ENCODE assay signal across 8 cellular contexts in genomic region chr2:45935791-45936622, GRCh38.
DNase-seq lines count a peak whose midpoint lies in the region; ATAC-seq and TF ChIP-seq lines count a peak whose summit lies in the region.

No MANE protein-coding gene starts in this region.

- H3K27me3 ChIP-seq in osteoblast (ENCODE audit: insufficient read depth, low read length) (no peaks in the 10 kb centered on the region), uterus (no peaks in the 10 kb centered on the region)

- H3K27ac ChIP-seq in osteoblast (ENCODE audit: low read depth, low read length), result peak overlapping the region; percentile 48
- peak overlapping the region; percentile 49 to 55 for H3K27ac ChIP-seq in uterus

- H3K4me3 ChIP-seq in osteoblast (ENCODE audit: insufficient read depth, low read length), result no peak overlapping the region
- H3K4me3 ChIP-seq in uterus, result no peak overlapping the region

- no peaks in the 10 kb centered on the region for H3K36me3 ChIP-seq in osteoblast (ENCODE audit: insufficient read depth, low read length)
- H3K36me3 ChIP-seq in uterus, result no peaks in the 10 kb centered on the region

- H4K20me1 ChIP-seq in osteoblast (ENCODE audit: insufficient read depth, low read length), result no peaks in the 10 kb centered on the region

- TF ChIP-seq CTCF in osteoblast (IDR thresholded peaks at IDR 0.05; ENCODE audit: extremely low read depth, low read depth, low read length) (peak; percentile 86), uterus (IDR thresholded peaks at IDR 0.05) (peak; percentile 78 to 93 (median 88))

- H3K9me3 ChIP-seq in osteoblast (ENCODE audit: low read depth, low read length) (no peaks in the 10 kb centered on the region), uterus (no peaks in the 10 kb centered on the region)

- H3K4me3 Mint-ChIP-seq in activated T-helper 2 cell treated with anti-CD3 and anti-CD28 coated beads, Interferon-gamma antibody, Interleukin-2, Interleukin-4, amounts not matched to agents 10 μg/mL and 5 μg/mL and 100 μg/mL, durations not matched to agents 14 hours and 24 hours and 36 hours (ENCODE audit: low read depth), result no peak overlapping the region

- no peak overlapping the region for H3K27ac Mint-ChIP-seq in activated T-helper 2 cell treated with anti-CD3 and anti-CD28 coated beads, Interferon-gamma antibody, Interleukin-2, Interleukin-4, amounts not matched to agents 10 μg/mL and 5 μg/mL and 100 μg/mL, durations not matched to agents 14 hours and 24 hours and 36 hours

- peak; percentile 66 for ATAC-seq in GM18511 (IDR thresholded peaks at IDR 0.05; ENCODE audit: unreplicated experiment)

- H3K9me3 Mint-ChIP-seq in activated T-helper 2 cell treated with anti-CD3 and anti-CD28 coated beads, Interferon-gamma antibody, Interleukin-2, Interleukin-4, amounts not matched to agents 10 μg/mL and 5 μg/mL and 100 μg/mL, durations not matched to agents 14 hours and 24 hours and 36 hours, result no peaks in the 10 kb centered on the region

- H3K79me2 ChIP-seq in osteoblast (ENCODE audit: insufficient read depth, low read length), result no peaks in the 10 kb centered on the region

- in situ Hi-C loops in ACHN (cut with HindIII; ENCODE audit: low pct_ligation_motif_present, low pct_unique_long_range_greater_than_20kb, low sequenced_read_pairs), result loop anchor here (25.0 kb wide), 1 partner anchor 299 kb away; no protein-coding TSS in a partner anchor

- DNase-seq in ACHN (peak; percentile 97), LHCN-M2 (ENCODE audit: low read depth) (peak; percentile 98), OCI-M2 (lab: John Stamatoyannopoulos, UW; ENCODE audit: unreplicated experiment) (peak; percentile 1), globus pallidus (ENCODE audit: low spot score) (peak; percentile 73), osteoblast (ENCODE audit: insufficient read length, low spot score, missing footprints) (peak; percentile 93), uterus (peak; percentile 94 to 95)
- peak; percentile 30 for DNase-seq in activated T-helper 2 cell treated with anti-CD3 and anti-CD28 coated beads, Interferon-gamma antibody, Interleukin-2, Interleukin-4, amounts not matched to agents 10 μg/mL and 5 μg/mL and 100 μg/mL, durations not matched to agents 14 hours and 24 hours and 36 hours (ENCODE audit: low spot score)

- H3K4me1 ChIP-seq in osteoblast (ENCODE audit: insufficient read depth, low read length) (peaks cover 22% of the 10 kb centered on the region), uterus (no peaks in the 10 kb centered on the region)

- no peak for TF ChIP-seq POLR2A in uterus (IDR thresholded peaks at IDR 0.05)

- intact Hi-C loops in activated T-helper 2 cell treated with anti-CD3 and anti-CD28 coated beads, Interferon-gamma antibody, Interleukin-2, Interleukin-4, amounts not matched to agents 10 μg/mL and 5 μg/mL and 100 μg/mL, durations not matched to agents 14 hours and 24 hours and 36 hours (cut with micrococcal nuclease), result loop anchor here (1.0 to 5.0 kb wide), 3 partner anchors 94 to 293 kb away; no protein-coding TSS in a partner anchor
- intact Hi-C loops in uterus (cut with DNase I; ENCODE audit: low total_unique reads), result loop anchor here (5.0 kb wide), 1 partner anchor 294 kb away; no protein-coding TSS in a partner anchor

- H3K4me1 Mint-ChIP-seq in activated T-helper 2 cell treated with anti-CD3 and anti-CD28 coated beads, Interferon-gamma antibody, Interleukin-2, Interleukin-4, amounts not matched to agents 10 μg/mL and 5 μg/mL and 100 μg/mL, durations not matched to agents 14 hours and 24 hours and 36 hours (ENCODE audit: low read depth), result peaks cover 7% of the 10 kb centered on the region

- H2AFZ ChIP-seq in osteoblast (ENCODE audit: low read length), result no peak overlapping the region

- H3K4me2 ChIP-seq in osteoblast (ENCODE audit: insufficient read depth, low read length), result no peak overlapping the region

- no peaks in the 10 kb centered on the region for H3K27me3 Mint-ChIP-seq in activated T-helper 2 cell treated with anti-CD3 and anti-CD28 coated beads, Interferon-gamma antibody, Interleukin-2, Interleukin-4, amounts not matched to agents 10 μg/mL and 5 μg/mL and 100 μg/mL, durations not matched to agents 14 hours and 24 hours and 36 hours (ENCODE audit: low read depth)

- H3K36me3 Mint-ChIP-seq in activated T-helper 2 cell treated with anti-CD3 and anti-CD28 coated beads, Interferon-gamma antibody, Interleukin-2, Interleukin-4, amounts not matched to agents 10 μg/mL and 5 μg/mL and 100 μg/mL, durations not matched to agents 14 hours and 24 hours and 36 hours (ENCODE audit: low read depth), result no peaks in the 10 kb centered on the region

Comparison
In these comparisons a context has a peak if more than half of its experiments do, and no peak if none do; other contexts are left out.
1. DNase-seq: peak in every context shown above with its lines; median percentile 98 in LHCN-M2; 97 in ACHN; 94 in uterus; 93 in osteoblast; 73 in globus pallidus; 30 in activated T-helper 2 cell treated with anti-CD3 and anti-CD28 coated beads, Interferon-gamma antibody, Interleukin-2, Interleukin-4, amounts not matched to agents 10 μg/mL and 5 μg/mL and 100 μg/mL, durations not matched to agents 14 hours and 24 hours and 36 hours; 1 in OCI-M2.